In the genomic region with DNA sequence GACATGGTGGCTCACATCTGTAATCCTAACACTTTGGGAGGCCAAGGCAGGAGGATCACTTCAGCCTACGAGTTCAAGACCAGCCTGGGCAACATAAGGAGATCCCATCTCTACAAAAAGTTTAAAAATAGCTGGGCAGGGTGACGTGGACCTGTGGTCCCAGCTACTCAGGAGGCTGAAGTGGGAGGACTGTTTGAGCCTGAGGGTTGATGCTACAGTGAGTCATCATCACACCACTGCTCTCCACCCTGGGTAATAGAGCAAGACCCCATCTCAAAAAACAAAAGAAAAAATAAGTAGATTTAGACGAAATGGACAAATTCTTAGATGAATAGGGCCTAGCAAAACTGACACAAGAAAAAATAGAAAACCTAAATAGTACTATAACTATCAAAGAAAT, we compare ENCODE assay signal across 31 cellular contexts. TPM values are rescaled to one million over a fixed set of nuclear protein-coding genes. Genes with fewer than 3 reads are reported as not detected.
"Had no signal": no experiment of that assay in that cellular context is flagged by ENCODE, and none has a peak within 500 bp of the region (broad histone marks: within the 10 kb centered on the region; RNA-seq: fewer than 3 reads in every experiment).

No MANE protein-coding gene starts in this region.

- H3K27me3 ChIP-seq: SJCRH30 had no signal

- H3K9me3 ChIP-seq: body of pancreas, SJCRH30 had no signal

- H3K4me3 Mint-ChIP-seq: activated CD4-positive, alpha-beta T cell treated with anti-CD3 and anti-CD28 coated beads, Interleukin-2, amount 10 ng/mL, durations not matched to agents 24 days and 14 days; activated CD8-positive, alpha-beta T cell treated with anti-CD3 and anti-CD28 coated beads for 36 hours; activated naive CD4-positive, alpha-beta T cell treated with anti-CD3 and anti-CD28 coated beads for 36 hours; activated naive CD8-positive, alpha-beta T cell; activated naive CD8-positive, alpha-beta T cell treated with anti-CD3 and anti-CD28 coated beads, Interleukin-2, amount 50 U/mL, for 24 hours; activated T-cell treated with anti-CD3 and anti-CD28 coated beads, Interleukin-2, amount 50 U/mL, for 72 hours; T-helper 1 cell treated with Interleukin-12 subunit alpha and Interleukin-12 subunit beta and Interleukin-4 antibody, amounts not matched to agents 30 μg/mL and 1 μg/mL, for 36 hours; T-helper 2 cell treated with Interferon-gamma antibody and Interleukin-4, amounts not matched to agents 5 μg/mL and 100 μg/mL, for 36 hours had no signal

- H3K9me3 Mint-ChIP-seq: activated T-cell treated with anti-CD3 and anti-CD28 coated beads, Interleukin-2, amount 50 U/mL, for 72 hours; activated T-helper 2 cell treated with anti-CD3 and anti-CD28 coated beads, Interferon-gamma antibody, Interleukin-2, Interleukin-4, amounts not matched to agents 10 μg/mL and 5 μg/mL and 100 μg/mL, durations not matched to agents 14 hours and 24 hours and 36 hours; T-helper 2 cell treated with Interferon-gamma antibody and Interleukin-4, amounts not matched to agents 5 μg/mL and 100 μg/mL, for 36 hours had no signal

- ATAC-seq: activated CD8-positive, alpha-beta T cell treated with anti-CD3 and anti-CD28 coated beads for 36 hours; activated naive CD8-positive, alpha-beta T cell treated with anti-CD3 and anti-CD28 coated beads, Interleukin-2, amount 50 U/mL, for 24 hours; activated T-cell treated with anti-CD3 and anti-CD28 coated beads, Interleukin-2, amount 50 U/mL, for 72 hours; body of pancreas had no signal

- H3K4me3 ChIP-seq: body of pancreas, breast epithelium, PC-9, SJCRH30, SK-N-MC had no signal

- DNase-seq: activated CD4-positive, alpha-beta T cell treated with anti-CD3 and anti-CD28 coated beads, Interleukin-2, amount 10 ng/mL, durations not matched to agents 24 days and 14 days; activated CD4-positive, alpha-beta T cell treated with anti-CD3 and anti-CD28 coated beads, Interleukin-2, amount 50 U/mL, for 4 hours; activated CD8-positive, alpha-beta T cell treated with anti-CD3 and anti-CD28 coated beads for 36 hours; activated gamma-delta T cell; activated naive CD4-positive, alpha-beta T cell treated with anti-CD3 and anti-CD28 coated beads for 36 hours; activated naive CD8-positive, alpha-beta T cell treated with anti-CD3 and anti-CD28 coated beads, Interleukin-2, amount 50 U/mL, for 24 hours; activated T-cell treated with anti-CD3 and anti-CD28 coated beads, Interleukin-2, amount 50 U/mL, for 1 hour; activated T-cell treated with anti-CD3 and anti-CD28 coated beads, Interleukin-2, amount 50 U/mL, for 72 hours; body of pancreas; NCI-H1092; NCI-H1436 treated with DMSO at 0.1 percent for 48 hours; NCI-H1694 treated with DMSO at 0.1 percent for 48 hours; NCI-H2029; NCI-H345; NCI-H526; NCI-H748 treated with DMSO at 0.1 percent for 48 hours; NK-92 treated with Interleukin-12 subunit alpha and Interleukin-12 subunit beta, amount 100 ng/mL, for 24 hours; PC-9; SHP77; SJCRH30 had no signal

- H3K27ac ChIP-seq: body of pancreas, breast epithelium, PC-9, SJCRH30, SK-N-MC had no signal

- H3K27ac Mint-ChIP-seq: activated CD4-positive, alpha-beta T cell treated with anti-CD3 and anti-CD28 coated beads, Interleukin-2, amount 10 ng/mL, durations not matched to agents 24 days and 14 days; activated CD8-positive, alpha-beta T cell treated with anti-CD3 and anti-CD28 coated beads for 36 hours; activated naive CD4-positive, alpha-beta T cell treated with anti-CD3 and anti-CD28 coated beads for 36 hours; activated naive CD8-positive, alpha-beta T cell; activated naive CD8-positive, alpha-beta T cell treated with anti-CD3 and anti-CD28 coated beads, Interleukin-2, amount 50 U/mL, for 24 hours; activated T-cell treated with anti-CD3 and anti-CD28 coated beads, Interleukin-2, amount 50 U/mL, for 72 hours; activated T-helper 2 cell treated with anti-CD3 and anti-CD28 coated beads, Interferon-gamma antibody, Interleukin-2, Interleukin-4, amounts not matched to agents 10 μg/mL and 5 μg/mL and 100 μg/mL, durations not matched to agents 14 hours and 24 hours and 36 hours; T-helper 1 cell treated with Interleukin-12 subunit alpha and Interleukin-12 subunit beta and Interleukin-4 antibody, amounts not matched to agents 30 μg/mL and 1 μg/mL, for 36 hours; T-helper 2 cell treated with Interferon-gamma antibody and Interleukin-4, amounts not matched to agents 5 μg/mL and 100 μg/mL, for 36 hours had no signal

- H3K4me1 ChIP-seq: breast epithelium, SJCRH30 had no signal

- H3K36me3 ChIP-seq: breast epithelium, SJCRH30 had no signal

RNA-seq across cellular contexts. Expression of a gene that starts 10.4 kb away (rescaled TPM):
- total RNA-seq: astrocyte, body of pancreas, breast epithelium, cardiac septum, M059J, NCI-H460, OCI-LY7, PC-9, SJCRH30 had no signal

RNA-seq across cellular contexts. Expression of a gene that starts 14.6 kb away (rescaled TPM):
- total RNA-seq: NCI-H460 had no signal

RNA-seq across cellular contexts. Expression of a gene that starts 21.5 kb away (rescaled TPM):
- total RNA-seq: NCI-H460, SJCRH30 had no signal
